ENCODE assay signal across 8 cellular contexts in the genomic region with DNA sequence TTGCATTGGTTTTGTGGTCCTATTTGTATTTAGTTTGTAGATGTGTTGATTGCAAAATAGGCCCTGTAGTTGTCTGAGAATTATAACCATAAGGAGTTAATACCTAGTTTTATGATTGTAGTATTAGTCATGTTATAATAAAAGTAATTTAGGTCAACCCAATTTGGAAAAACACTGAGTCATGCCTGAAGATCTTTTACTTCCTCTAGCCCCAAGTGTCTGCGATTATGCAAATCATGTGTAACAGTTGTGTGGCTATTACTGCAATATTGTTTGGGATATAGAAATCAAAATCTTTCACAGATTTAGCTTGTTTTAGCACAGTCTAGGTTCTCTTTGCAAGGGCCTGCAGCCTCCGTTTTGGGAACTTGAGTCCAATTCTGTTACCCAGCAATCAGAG. TPM values are rescaled to one million over a fixed set of nuclear protein-coding genes. Genes with fewer than 3 reads are reported as not detected.
DNase-seq lines count a peak whose midpoint lies in the region; ATAC-seq and TF ChIP-seq lines count a peak whose summit lies in the region.

No MANE protein-coding gene starts in this region.

- no peaks in the 10 kb centered on the region for H3K9me3 ChIP-seq in vagina

- TF ChIP-seq CTCF in vagina (IDR thresholded peaks at IDR 0.05): no peak

- H3K4me3 ChIP-seq in vagina: peak overlapping the region in 1 of 2 donors; percentile 11

- H3K4me1 ChIP-seq in vagina: peaks cover 37% of the 10 kb centered on the region

- ATAC-seq in GM18861 (IDR thresholded peaks at IDR 0.05; ENCODE audit: unreplicated experiment) (peak; percentile 88), HG02885 (IDR thresholded peaks at IDR 0.05; ENCODE audit: poor library complexity, unreplicated experiment) (peak; percentile 82), HG03342 (IDR thresholded peaks at IDR 0.05; ENCODE audit: unreplicated experiment) (no peak)

- peak overlapping the region; percentile 71 for H3K27ac ChIP-seq in vagina

- intact Hi-C loops in vagina (cut with DNase I): loop anchor here (10.0 kb wide), 1 partner anchor 496 kb away; the partner anchor contains the start of gene EXOC1

- TF ChIP-seq POLR2A in Raji (IDR thresholded peaks at IDR 0.05; ENCODE audit: insufficient read depth, low read depth, low read length) (0 out of 2 replicates have a peak, but pooled peaks have one; percentile 19), vagina (IDR thresholded peaks at IDR 0.05) (no peak)

- H3K36me3 ChIP-seq in vagina: no peaks in the 10 kb centered on the region

- no peaks in the 10 kb centered on the region for H3K27me3 ChIP-seq in vagina

- DNase-seq in glomerular visceral epithelial cell (ENCODE audit: extremely low spot score): peak; percentile 52
- DNase-seq in vagina (ENCODE audit: extremely low spot score in 2 of 2): peak in 1 of 2 donors; percentile 83
- DNase-seq in D341Med (ENCODE audit: low spot score): no peak
- no peak for DNase-seq in NCI-H1694 (lab: John Stamatoyannopoulos, UW)

RNA-seq across cellular contexts. Expression of gene SRD5A3, which starts 12.6 kb away (rescaled TPM):
- total RNA-seq in vagina: 25.5 TPM

RNA-seq across cellular contexts. Expression of gene TMEM165, which starts 37.1 kb away (rescaled TPM):
- total RNA-seq in vagina: 171 TPM
